1 cellular context compared by ENCODE assay signal in genomic region chr14:23643533-23644194, GRCh38.
A peak's percentile ranks its signal among the peaks of the same experiment; 100 is the strongest.
TF ChIP-seq lines count a peak whose summit lies in the region.

No MANE protein-coding gene starts in this region.

TF ChIP-seq in HepG2, 621 proteins besides CTCF, POLR2A, EP300 and RAD21 (continued from another document and continues in another):
- TF ChIP-seq, protein P1, sequence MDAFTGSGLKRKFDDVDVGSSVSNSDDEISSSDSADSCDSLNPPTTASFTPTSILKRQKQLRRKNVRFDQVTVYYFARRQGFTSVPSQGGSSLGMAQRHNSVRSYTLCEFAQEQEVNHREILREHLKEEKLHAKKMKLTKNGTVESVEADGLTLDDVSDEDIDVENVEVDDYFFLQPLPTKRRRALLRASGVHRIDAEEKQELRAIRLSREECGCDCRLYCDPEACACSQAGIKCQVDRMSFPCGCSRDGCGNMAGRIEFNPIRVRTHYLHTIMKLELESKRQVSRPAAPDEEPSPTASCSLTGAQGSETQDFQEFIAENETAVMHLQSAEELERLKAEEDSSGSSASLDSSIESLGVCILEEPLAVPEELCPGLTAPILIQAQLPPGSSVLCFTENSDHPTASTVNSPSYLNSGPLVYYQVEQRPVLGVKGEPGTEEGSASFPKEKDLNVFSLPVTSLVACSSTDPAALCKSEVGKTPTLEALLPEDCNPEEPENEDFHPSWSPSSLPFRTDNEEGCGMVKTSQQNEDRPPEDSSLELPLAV (CRISPR knock-in tag; conservative IDR thresholded peaks at IDR 0.05; ENCODE audit: low read depth), result no peak
- no peak for TF ChIP-seq ZNF724P (CRISPR knock-in tag; IDR thresholded peaks at IDR 0.05; ENCODE audit: borderline replicate concordance)
- TF ChIP-seq ZNF83 (CRISPR knock-in tag; IDR thresholded peaks at IDR 0.05; ENCODE audit: borderline replicate concordance), result no peak
- TF ChIP-seq MED13 (CRISPR knock-in tag; IDR thresholded peaks at IDR 0.05), result no peak
- TF ChIP-seq ZNF224 (CRISPR knock-in tag; IDR thresholded peaks at IDR 0.05), result no peak
- no peak for TF ChIP-seq ZNF180 (CRISPR knock-in tag; IDR thresholded peaks at IDR 0.05; ENCODE audit: borderline replicate concordance, low read depth)
- TF ChIP-seq, protein P2, sequence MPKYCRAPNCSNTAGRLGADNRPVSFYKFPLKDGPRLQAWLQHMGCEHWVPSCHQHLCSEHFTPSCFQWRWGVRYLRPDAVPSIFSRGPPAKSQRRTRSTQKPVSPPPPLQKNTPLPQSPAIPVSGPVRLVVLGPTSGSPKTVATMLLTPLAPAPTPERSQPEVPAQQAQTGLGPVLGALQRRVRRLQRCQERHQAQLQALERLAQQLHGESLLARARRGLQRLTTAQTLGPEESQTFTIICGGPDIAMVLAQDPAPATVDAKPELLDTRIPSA (CRISPR knock-in tag; IDR thresholded peaks at IDR 0.05; ENCODE audit: borderline replicate concordance), result no peak
- TF ChIP-seq ZBTB21 (CRISPR knock-in tag; IDR thresholded peaks at IDR 0.05), result no peak
- no peak for TF ChIP-seq MEIS1 (CRISPR knock-in tag; IDR thresholded peaks at IDR 0.05; ENCODE audit: borderline replicate concordance)
- TF ChIP-seq, protein P3, sequence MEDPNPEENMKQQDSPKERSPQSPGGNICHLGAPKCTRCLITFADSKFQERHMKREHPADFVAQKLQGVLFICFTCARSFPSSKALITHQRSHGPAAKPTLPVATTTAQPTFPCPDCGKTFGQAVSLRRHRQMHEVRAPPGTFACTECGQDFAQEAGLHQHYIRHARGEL (CRISPR knock-in tag; IDR thresholded peaks at IDR 0.05), result no peak
- TF ChIP-seq ZNF746 (CRISPR knock-in tag; IDR thresholded peaks at IDR 0.05), result 0 out of 2 replicates have a peak, but pooled peaks have one; percentile 29
- TF ChIP-seq NR3C1 (CRISPR knock-in tag; IDR thresholded peaks at IDR 0.05), result no peak
- TF ChIP-seq ADNP (CRISPR knock-in tag; IDR thresholded peaks at IDR 0.05), result no peak
- no peak for TF ChIP-seq SRSF1 (optimal IDR thresholded peaks at IDR 0.05; ENCODE audit: low read depth, low read length)
- no peak for TF ChIP-seq GABPA (IDR thresholded peaks at IDR 0.05; ENCODE audit: low read depth, low read length)
- TF ChIP-seq GABPA (CRISPR knock-in tag; IDR thresholded peaks at IDR 0.05; ENCODE audit: low read depth), result no peak
- TF ChIP-seq, protein P4, sequence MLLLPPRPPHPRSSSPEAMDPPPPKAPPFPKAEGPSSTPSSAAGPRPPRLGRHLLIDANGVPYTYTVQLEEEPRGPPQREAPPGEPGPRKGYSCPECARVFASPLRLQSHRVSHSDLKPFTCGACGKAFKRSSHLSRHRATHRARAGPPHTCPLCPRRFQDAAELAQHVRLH (CRISPR knock-in tag; IDR thresholded peaks at IDR 0.05; ENCODE audit: borderline replicate concordance, low read depth), result no peak
- TF ChIP-seq FOXO1 (CRISPR knock-in tag; IDR thresholded peaks at IDR 0.05), result no peak
- TF ChIP-seq ZNF562 (CRISPR knock-in tag; IDR thresholded peaks at IDR 0.05; ENCODE audit: borderline replicate concordance), result no peak
- TF ChIP-seq, protein P5, sequence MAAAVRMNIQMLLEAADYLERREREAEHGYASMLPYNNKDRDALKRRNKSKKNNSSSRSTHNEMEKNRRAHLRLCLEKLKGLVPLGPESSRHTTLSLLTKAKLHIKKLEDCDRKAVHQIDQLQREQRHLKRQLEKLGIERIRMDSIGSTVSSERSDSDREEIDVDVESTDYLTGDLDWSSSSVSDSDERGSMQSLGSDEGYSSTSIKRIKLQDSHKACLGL (CRISPR knock-in tag; IDR thresholded peaks at IDR 0.05), result no peak
- no peak; the same call in 1 of the 2 replicates for TF ChIP-seq TFDP2 (CRISPR knock-in tag; IDR thresholded peaks at IDR 0.05)
- TF ChIP-seq ZNF770 (CRISPR knock-in tag; IDR thresholded peaks at IDR 0.05), result no peak
- no peak for TF ChIP-seq NBN (conservative IDR thresholded peaks at IDR 0.05)
- no peak for TF ChIP-seq TGIF2 (CRISPR knock-in tag; IDR thresholded peaks at IDR 0.05)
- TF ChIP-seq ZNF12 (CRISPR knock-in tag; IDR thresholded peaks at IDR 0.05), result 0 out of 2 replicates have a peak, but pooled peaks have one; percentile 39
- TF ChIP-seq SIX4 (CRISPR knock-in tag; IDR thresholded peaks at IDR 0.05), result no peak
- TF ChIP-seq SMYD3 (CRISPR knock-in tag; IDR thresholded peaks at IDR 0.05), result no peak
- TF ChIP-seq TOE1 (CRISPR knock-in tag; IDR thresholded peaks at IDR 0.05), result no peak
- TF ChIP-seq GATAD1 (CRISPR knock-in tag; IDR thresholded peaks at IDR 0.05), result no peak
- TF ChIP-seq, protein P6, sequence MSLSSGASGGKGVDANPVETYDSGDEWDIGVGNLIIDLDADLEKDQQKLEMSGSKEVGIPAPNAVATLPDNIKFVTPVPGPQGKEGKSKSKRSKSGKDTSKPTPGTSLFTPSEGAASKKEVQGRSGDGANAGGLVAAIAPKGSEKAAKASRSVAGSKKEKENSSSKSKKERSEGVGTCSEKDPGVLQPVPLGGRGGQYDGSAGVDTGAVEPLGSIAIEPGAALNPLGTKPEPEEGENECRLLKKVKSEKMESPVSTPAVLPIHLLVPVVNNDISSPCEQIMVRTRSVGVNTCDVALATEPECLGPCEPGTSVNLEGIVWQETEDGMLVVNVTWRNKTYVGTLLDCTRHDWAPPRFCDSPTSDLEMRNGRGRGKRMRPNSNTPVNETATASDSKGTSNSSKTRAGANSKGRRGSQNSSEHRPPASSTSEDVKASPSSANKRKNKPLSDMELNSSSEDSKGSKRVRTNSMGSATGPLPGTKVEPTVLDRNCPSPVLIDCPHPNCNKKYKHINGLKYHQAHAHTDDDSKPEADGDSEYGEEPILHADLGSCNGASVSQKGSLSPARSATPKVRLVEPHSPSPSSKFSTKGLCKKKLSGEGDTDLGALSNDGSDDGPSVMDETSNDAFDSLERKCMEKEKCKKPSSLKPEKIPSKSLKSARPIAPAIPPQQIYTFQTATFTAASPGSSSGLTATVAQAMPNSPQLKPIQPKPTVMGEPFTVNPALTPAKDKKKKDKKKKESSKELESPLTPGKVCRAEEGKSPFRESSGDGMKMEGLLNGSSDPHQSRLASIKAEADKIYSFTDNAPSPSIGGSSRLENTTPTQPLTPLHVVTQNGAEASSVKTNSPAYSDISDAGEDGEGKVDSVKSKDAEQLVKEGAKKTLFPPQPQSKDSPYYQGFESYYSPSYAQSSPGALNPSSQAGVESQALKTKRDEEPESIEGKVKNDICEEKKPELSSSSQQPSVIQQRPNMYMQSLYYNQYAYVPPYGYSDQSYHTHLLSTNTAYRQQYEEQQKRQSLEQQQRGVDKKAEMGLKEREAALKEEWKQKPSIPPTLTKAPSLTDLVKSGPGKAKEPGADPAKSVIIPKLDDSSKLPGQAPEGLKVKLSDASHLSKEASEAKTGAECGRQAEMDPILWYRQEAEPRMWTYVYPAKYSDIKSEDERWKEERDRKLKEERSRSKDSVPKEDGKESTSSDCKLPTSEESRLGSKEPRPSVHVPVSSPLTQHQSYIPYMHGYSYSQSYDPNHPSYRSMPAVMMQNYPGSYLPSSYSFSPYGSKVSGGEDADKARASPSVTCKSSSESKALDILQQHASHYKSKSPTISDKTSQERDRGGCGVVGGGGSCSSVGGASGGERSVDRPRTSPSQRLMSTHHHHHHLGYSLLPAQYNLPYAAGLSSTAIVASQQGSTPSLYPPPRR (CRISPR knock-in tag; IDR thresholded peaks at IDR 0.05; ENCODE audit: borderline replicate concordance), result no peak
- TF ChIP-seq BCL6 (CRISPR knock-in tag; IDR thresholded peaks at IDR 0.05), result no peak
- TF ChIP-seq ZNF552 (CRISPR knock-in tag; IDR thresholded peaks at IDR 0.05; ENCODE audit: borderline replicate concordance), result no peak
- peak; percentile 17; the same call in 1 of the 2 replicates for TF ChIP-seq ZNF737 (CRISPR knock-in tag; IDR thresholded peaks at IDR 0.05; ENCODE audit: borderline replicate concordance)
- TF ChIP-seq FOXJ3 (CRISPR knock-in tag; IDR thresholded peaks at IDR 0.05; ENCODE audit: borderline replicate concordance), result no peak
- no peak for TF ChIP-seq FOXA3 (CRISPR knock-in tag; IDR thresholded peaks at IDR 0.05)
- TF ChIP-seq, protein P7, sequence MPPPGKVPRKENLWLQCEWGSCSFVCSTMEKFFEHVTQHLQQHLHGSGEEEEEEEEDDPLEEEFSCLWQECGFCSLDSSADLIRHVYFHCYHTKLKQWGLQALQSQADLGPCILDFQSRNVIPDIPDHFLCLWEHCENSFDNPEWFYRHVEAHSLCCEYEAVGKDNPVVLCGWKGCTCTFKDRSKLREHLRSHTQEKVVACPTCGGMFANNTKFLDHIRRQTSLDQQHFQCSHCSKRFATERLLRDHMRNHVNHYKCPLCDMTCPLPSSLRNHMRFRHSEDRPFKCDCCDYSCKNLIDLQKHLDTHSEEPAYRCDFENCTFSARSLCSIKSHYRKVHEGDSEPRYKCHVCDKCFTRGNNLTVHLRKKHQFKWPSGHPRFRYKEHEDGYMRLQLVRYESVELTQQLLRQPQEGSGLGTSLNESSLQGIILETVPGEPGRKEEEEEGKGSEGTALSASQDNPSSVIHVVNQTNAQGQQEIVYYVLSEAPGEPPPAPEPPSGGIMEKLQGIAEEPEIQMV (CRISPR knock-in tag; IDR thresholded peaks at IDR 0.05; ENCODE audit: low read depth), result no peak
- no peak for TF ChIP-seq ZSCAN12 (CRISPR knock-in tag; IDR thresholded peaks at IDR 0.05)
- TF ChIP-seq, protein P8, sequence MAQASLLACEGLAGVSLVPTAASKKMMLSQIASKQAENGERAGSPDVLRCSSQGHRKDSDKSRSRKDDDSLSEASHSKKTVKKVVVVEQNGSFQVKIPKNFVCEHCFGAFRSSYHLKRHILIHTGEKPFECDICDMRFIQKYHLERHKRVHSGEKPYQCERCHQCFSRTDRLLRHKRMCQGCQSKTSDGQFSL (CRISPR knock-in tag; IDR thresholded peaks at IDR 0.05), result no peak
- no peak for TF ChIP-seq ZNF678 (CRISPR knock-in tag; IDR thresholded peaks at IDR 0.05)
- TF ChIP-seq, protein P9, sequence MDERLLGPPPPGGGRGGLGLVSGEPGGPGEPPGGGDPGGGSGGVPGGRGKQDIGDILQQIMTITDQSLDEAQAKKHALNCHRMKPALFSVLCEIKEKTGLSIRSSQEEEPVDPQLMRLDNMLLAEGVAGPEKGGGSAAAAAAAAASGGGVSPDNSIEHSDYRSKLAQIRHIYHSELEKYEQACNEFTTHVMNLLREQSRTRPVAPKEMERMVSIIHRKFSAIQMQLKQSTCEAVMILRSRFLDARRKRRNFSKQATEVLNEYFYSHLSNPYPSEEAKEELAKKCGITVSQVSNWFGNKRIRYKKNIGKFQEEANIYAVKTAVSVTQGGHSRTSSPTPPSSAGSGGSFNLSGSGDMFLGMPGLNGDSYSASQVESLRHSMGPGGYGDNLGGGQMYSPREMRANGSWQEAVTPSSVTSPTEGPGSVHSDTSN (CRISPR knock-in tag; IDR thresholded peaks at IDR 0.05), result no peak
- TF ChIP-seq POLR2AphosphoS5 (IDR thresholded peaks at IDR 0.05; ENCODE audit: low read depth, low read length), result peak; percentile 57
- peak; percentile 100 for TF ChIP-seq ZC3H4 (CRISPR knock-in tag; IDR thresholded peaks at IDR 0.05; ENCODE audit: borderline replicate concordance)
- TF ChIP-seq ESRRA (CRISPR knock-in tag; IDR thresholded peaks at IDR 0.05; ENCODE audit: low read depth), result no peak
- no peak for TF ChIP-seq SNRNP70 (IDR thresholded peaks at IDR 0.05; ENCODE audit: low read depth, low read length)
- TF ChIP-seq KDM5B (CRISPR knock-in tag; IDR thresholded peaks at IDR 0.05; ENCODE audit: borderline replicate concordance), result no peak
- TF ChIP-seq, protein P10, sequence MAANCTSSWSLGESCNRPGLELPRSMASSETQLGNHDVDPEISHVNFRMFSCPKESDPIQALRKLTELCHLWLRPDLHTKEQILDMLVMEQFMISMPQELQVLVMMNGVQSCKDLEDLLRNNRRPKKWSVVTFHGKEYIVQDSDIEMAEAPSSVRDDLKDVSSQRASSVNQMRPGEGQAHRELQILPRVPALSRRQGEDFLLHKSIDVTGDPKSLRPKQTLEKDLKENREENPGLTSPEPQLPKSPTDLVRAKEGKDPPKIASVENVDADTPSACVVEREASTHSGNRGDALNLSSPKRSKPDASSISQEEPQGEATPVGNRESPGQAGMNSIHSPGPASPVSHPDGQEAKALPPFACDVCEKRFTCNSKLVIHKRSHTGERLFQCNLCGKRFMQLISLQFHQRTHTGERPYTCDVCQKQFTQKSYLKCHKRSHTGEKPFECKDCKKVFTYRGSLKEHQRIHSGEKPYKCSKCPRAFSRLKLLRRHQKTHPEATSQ (CRISPR knock-in tag; IDR thresholded peaks at IDR 0.05; ENCODE audit: borderline replicate concordance), result no peak
- TF ChIP-seq, protein P11, sequence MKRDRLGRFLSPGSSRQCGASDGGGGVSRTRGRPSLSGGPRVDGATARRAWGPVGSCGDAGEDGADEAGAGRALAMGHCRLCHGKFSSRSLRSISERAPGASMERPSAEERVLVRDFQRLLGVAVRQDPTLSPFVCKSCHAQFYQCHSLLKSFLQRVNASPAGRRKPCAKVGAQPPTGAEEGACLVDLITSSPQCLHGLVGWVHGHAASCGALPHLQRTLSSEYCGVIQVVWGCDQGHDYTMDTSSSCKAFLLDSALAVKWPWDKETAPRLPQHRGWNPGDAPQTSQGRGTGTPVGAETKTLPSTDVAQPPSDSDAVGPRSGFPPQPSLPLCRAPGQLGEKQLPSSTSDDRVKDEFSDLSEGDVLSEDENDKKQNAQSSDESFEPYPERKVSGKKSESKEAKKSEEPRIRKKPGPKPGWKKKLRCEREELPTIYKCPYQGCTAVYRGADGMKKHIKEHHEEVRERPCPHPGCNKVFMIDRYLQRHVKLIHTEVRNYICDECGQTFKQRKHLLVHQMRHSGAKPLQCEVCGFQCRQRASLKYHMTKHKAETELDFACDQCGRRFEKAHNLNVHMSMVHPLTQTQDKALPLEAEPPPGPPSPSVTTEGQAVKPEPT (CRISPR knock-in tag; IDR thresholded peaks at IDR 0.05; ENCODE audit: low read depth), result no peak
- no peak for TF ChIP-seq GFI1 (CRISPR knock-in tag; IDR thresholded peaks at IDR 0.05; ENCODE audit: borderline replicate concordance)
- TF ChIP-seq, protein P12, sequence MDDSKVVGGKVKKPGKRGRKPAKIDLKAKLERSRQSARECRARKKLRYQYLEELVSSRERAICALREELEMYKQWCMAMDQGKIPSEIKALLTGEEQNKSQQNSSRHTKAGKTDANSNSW (CRISPR knock-in tag; IDR thresholded peaks at IDR 0.05; ENCODE audit: borderline replicate concordance), result no peak
